ENCODE assay signal across 9 cellular contexts in the genomic region with DNA sequence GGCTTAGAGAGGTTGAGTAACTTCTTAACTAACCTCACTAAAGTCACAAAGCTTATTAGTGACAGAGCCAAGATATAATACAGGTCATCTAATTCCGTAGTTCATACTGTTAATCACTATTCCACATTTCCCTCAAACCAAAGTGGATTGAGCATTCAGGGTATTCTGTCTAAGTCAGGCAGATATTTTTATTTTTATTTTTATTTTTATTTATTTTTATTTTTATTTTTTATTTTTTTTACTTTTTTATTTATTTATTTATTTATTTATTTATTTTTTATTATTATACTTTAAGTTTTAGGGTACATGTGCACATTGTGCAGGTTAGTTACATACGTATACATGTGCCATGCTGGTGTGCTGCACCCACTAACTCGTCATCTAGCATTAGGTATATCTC. TPM values are rescaled to one million over a fixed set of nuclear protein-coding genes. Genes with fewer than 3 reads are reported as not detected.
"Had no signal": no experiment of that assay in that cellular context is flagged by ENCODE, and none has a peak within 500 bp of the region (broad histone marks: within the 10 kb centered on the region; RNA-seq: fewer than 3 reads in every experiment).

No MANE protein-coding gene starts in this region.

RNA-seq across cellular contexts. Expression of a gene that starts 48.8 kb away (rescaled TPM):
- total RNA-seq: OCI-LY7, PC-3, PC-9, Peyer's patch, RPMI7951, SJSA1, SK-MEL-5, T-cell had no signal
- polyA plus RNA-seq: SK-N-SH had no signal
